In the genomic region with DNA sequence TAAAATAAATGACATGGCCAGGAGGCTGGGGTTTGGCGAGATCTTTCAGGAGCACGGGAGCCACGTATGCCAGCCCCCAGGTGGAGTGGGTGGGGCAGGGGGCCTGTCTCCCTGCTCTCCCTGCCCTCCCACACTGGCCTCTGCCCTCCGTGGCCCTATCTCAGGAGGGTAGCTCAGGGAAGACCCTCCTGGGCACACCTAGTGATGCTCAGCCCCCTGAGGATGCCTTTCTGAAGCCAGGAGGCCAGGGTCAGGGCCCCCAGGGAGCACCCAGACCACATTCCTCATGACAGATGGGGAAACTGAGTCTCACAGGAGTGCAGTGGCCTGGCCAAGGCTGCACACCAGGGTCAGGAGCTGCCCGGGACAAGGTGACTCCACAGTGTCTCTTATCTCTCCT, we compare ENCODE assay signal across 1 cellular context.
TF ChIP-seq lines count a peak whose summit lies in the region.

No MANE protein-coding gene starts in this region.

TF ChIP-seq in WTC11, 78 proteins besides CTCF, POLR2A, EP300 and RAD21 (continued from another document):
- TF ChIP-seq, protein P1, sequence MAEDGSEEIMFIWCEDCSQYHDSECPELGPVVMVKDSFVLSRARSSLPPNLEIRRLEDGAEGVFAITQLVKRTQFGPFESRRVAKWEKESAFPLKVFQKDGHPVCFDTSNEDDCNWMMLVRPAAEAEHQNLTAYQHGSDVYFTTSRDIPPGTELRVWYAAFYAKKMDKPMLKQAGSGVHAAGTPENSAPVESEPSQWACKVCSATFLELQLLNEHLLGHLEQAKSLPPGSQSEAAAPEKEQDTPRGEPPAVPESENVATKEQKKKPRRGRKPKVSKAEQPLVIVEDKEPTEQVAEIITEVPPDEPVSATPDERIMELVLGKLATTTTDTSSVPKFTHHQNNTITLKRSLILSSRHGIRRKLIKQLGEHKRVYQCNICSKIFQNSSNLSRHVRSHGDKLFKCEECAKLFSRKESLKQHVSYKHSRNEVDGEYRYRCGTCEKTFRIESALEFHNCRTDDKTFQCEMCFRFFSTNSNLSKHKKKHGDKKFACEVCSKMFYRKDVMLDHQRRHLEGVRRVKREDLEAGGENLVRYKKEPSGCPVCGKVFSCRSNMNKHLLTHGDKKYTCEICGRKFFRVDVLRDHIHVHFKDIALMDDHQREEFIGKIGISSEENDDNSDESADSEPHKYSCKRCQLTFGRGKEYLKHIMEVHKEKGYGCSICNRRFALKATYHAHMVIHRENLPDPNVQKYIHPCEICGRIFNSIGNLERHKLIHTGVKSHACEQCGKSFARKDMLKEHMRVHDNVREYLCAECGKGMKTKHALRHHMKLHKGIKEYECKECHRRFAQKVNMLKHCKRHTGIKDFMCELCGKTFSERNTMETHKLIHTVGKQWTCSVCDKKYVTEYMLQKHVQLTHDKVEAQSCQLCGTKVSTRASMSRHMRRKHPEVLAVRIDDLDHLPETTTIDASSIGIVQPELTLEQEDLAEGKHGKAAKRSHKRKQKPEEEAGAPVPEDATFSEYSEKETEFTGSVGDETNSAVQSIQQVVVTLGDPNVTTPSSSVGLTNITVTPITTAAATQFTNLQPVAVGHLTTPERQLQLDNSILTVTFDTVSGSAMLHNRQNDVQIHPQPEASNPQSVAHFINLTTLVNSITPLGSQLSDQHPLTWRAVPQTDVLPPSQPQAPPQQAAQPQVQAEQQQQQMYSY (CRISPR knock-in tag; IDR thresholded peaks at IDR 0.05): no peak
- TF ChIP-seq, protein P2, sequence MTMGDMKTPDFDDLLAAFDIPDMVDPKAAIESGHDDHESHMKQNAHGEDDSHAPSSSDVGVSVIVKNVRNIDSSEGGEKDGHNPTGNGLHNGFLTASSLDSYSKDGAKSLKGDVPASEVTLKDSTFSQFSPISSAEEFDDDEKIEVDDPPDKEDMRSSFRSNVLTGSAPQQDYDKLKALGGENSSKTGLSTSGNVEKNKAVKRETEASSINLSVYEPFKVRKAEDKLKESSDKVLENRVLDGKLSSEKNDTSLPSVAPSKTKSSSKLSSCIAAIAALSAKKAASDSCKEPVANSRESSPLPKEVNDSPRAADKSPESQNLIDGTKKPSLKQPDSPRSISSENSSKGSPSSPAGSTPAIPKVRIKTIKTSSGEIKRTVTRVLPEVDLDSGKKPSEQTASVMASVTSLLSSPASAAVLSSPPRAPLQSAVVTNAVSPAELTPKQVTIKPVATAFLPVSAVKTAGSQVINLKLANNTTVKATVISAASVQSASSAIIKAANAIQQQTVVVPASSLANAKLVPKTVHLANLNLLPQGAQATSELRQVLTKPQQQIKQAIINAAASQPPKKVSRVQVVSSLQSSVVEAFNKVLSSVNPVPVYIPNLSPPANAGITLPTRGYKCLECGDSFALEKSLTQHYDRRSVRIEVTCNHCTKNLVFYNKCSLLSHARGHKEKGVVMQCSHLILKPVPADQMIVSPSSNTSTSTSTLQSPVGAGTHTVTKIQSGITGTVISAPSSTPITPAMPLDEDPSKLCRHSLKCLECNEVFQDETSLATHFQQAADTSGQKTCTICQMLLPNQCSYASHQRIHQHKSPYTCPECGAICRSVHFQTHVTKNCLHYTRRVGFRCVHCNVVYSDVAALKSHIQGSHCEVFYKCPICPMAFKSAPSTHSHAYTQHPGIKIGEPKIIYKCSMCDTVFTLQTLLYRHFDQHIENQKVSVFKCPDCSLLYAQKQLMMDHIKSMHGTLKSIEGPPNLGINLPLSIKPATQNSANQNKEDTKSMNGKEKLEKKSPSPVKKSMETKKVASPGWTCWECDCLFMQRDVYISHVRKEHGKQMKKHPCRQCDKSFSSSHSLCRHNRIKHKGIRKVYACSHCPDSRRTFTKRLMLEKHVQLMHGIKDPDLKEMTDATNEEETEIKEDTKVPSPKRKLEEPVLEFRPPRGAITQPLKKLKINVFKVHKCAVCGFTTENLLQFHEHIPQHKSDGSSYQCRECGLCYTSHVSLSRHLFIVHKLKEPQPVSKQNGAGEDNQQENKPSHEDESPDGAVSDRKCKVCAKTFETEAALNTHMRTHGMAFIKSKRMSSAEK (CRISPR knock-in tag; IDR thresholded peaks at IDR 0.05; ENCODE audit: borderline replicate concordance): no peak
- TF ChIP-seq, protein P3, sequence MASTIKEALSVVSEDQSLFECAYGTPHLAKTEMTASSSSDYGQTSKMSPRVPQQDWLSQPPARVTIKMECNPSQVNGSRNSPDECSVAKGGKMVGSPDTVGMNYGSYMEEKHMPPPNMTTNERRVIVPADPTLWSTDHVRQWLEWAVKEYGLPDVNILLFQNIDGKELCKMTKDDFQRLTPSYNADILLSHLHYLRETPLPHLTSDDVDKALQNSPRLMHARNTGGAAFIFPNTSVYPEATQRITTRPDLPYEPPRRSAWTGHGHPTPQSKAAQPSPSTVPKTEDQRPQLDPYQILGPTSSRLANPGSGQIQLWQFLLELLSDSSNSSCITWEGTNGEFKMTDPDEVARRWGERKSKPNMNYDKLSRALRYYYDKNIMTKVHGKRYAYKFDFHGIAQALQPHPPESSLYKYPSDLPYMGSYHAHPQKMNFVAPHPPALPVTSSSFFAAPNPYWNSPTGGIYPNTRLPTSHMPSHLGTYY (CRISPR knock-in tag; IDR thresholded peaks at IDR 0.05): no peak
- no peak for TF ChIP-seq ZNF317 (CRISPR knock-in tag; IDR thresholded peaks at IDR 0.05; ENCODE audit: borderline replicate concordance, low read depth)
- TF ChIP-seq, protein P4, sequence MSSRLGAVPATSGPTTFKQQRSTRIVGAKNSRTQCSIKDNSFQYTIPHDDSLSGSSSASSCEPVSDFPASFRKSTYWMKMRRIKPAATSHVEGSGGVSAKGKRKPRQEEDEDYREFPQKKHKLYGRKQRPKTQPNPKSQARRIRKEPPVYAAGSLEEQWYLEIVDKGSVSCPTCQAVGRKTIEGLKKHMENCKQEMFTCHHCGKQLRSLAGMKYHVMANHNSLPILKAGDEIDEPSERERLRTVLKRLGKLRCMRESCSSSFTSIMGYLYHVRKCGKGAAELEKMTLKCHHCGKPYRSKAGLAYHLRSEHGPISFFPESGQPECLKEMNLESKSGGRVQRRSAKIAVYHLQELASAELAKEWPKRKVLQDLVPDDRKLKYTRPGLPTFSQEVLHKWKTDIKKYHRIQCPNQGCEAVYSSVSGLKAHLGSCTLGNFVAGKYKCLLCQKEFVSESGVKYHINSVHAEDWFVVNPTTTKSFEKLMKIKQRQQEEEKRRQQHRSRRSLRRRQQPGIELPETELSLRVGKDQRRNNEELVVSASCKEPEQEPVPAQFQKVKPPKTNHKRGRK (CRISPR knock-in tag; IDR thresholded peaks at IDR 0.05; ENCODE audit: borderline replicate concordance): no peak
- TF ChIP-seq, protein P5, sequence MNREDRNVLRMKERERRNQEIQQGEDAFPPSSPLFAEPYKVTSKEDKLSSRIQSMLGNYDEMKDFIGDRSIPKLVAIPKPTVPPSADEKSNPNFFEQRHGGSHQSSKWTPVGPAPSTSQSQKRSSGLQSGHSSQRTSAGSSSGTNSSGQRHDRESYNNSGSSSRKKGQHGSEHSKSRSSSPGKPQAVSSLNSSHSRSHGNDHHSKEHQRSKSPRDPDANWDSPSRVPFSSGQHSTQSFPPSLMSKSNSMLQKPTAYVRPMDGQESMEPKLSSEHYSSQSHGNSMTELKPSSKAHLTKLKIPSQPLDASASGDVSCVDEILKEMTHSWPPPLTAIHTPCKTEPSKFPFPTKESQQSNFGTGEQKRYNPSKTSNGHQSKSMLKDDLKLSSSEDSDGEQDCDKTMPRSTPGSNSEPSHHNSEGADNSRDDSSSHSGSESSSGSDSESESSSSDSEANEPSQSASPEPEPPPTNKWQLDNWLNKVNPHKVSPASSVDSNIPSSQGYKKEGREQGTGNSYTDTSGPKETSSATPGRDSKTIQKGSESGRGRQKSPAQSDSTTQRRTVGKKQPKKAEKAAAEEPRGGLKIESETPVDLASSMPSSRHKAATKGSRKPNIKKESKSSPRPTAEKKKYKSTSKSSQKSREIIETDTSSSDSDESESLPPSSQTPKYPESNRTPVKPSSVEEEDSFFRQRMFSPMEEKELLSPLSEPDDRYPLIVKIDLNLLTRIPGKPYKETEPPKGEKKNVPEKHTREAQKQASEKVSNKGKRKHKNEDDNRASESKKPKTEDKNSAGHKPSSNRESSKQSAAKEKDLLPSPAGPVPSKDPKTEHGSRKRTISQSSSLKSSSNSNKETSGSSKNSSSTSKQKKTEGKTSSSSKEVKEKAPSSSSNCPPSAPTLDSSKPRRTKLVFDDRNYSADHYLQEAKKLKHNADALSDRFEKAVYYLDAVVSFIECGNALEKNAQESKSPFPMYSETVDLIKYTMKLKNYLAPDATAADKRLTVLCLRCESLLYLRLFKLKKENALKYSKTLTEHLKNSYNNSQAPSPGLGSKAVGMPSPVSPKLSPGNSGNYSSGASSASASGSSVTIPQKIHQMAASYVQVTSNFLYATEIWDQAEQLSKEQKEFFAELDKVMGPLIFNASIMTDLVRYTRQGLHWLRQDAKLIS (CRISPR knock-in tag; IDR thresholded peaks at IDR 0.05; ENCODE audit: borderline replicate concordance): no peak
- TF ChIP-seq, protein P6, sequence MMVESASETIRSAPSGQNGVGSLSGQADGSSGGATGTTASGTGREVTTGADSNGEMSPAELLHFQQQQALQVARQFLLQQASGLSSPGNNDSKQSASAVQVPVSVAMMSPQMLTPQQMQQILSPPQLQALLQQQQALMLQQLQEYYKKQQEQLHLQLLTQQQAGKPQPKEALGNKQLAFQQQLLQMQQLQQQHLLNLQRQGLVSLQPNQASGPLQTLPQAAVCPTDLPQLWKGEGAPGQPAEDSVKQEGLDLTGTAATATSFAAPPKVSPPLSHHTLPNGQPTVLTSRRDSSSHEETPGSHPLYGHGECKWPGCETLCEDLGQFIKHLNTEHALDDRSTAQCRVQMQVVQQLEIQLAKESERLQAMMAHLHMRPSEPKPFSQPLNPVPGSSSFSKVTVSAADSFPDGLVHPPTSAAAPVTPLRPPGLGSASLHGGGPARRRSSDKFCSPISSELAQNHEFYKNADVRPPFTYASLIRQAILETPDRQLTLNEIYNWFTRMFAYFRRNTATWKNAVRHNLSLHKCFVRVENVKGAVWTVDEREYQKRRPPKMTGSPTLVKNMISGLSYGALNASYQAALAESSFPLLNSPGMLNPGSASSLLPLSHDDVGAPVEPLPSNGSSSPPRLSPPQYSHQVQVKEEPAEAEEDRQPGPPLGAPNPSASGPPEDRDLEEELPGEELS (CRISPR knock-in tag; IDR thresholded peaks at IDR 0.05): no peak
- TF ChIP-seq, protein P7, sequence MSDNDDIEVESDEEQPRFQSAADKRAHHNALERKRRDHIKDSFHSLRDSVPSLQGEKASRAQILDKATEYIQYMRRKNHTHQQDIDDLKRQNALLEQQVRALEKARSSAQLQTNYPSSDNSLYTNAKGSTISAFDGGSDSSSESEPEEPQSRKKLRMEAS (CRISPR knock-in tag; IDR thresholded peaks at IDR 0.05): no peak
- no peak for TF ChIP-seq FOXP1 (CRISPR knock-in tag; IDR thresholded peaks at IDR 0.05; ENCODE audit: borderline replicate concordance)
- TF ChIP-seq GABPB1 (CRISPR knock-in tag; IDR thresholded peaks at IDR 0.05): no peak
- TF ChIP-seq GRHL2 (CRISPR knock-in tag; IDR thresholded peaks at IDR 0.05; ENCODE audit: insufficient replicate concordance, severe bottlenecking): no peak
- TF ChIP-seq TEAD4 (CRISPR knock-in tag; IDR thresholded peaks at IDR 0.05): no peak
- no peak for TF ChIP-seq ZNF232 (CRISPR knock-in tag; IDR thresholded peaks at IDR 0.05)
- no peak for TF ChIP-seq CREM (CRISPR knock-in tag; IDR thresholded peaks at IDR 0.05)
- TF ChIP-seq ZNF396 (CRISPR knock-in tag; IDR thresholded peaks at IDR 0.05; ENCODE audit: borderline replicate concordance): no peak
- no peak for TF ChIP-seq FOXJ3 (CRISPR knock-in tag; IDR thresholded peaks at IDR 0.05; ENCODE audit: borderline replicate concordance)
- no peak for TF ChIP-seq PRRX2 (CRISPR knock-in tag; IDR thresholded peaks at IDR 0.05)
- TF ChIP-seq, protein P8, sequence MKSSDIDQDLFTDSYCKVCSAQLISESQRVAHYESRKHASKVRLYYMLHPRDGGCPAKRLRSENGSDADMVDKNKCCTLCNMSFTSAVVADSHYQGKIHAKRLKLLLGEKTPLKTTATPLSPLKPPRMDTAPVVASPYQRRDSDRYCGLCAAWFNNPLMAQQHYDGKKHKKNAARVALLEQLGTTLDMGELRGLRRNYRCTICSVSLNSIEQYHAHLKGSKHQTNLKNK (CRISPR knock-in tag; IDR thresholded peaks at IDR 0.05): no peak
